Comparison of ENCODE assay signal across 9 cellular contexts in the genomic region with DNA sequence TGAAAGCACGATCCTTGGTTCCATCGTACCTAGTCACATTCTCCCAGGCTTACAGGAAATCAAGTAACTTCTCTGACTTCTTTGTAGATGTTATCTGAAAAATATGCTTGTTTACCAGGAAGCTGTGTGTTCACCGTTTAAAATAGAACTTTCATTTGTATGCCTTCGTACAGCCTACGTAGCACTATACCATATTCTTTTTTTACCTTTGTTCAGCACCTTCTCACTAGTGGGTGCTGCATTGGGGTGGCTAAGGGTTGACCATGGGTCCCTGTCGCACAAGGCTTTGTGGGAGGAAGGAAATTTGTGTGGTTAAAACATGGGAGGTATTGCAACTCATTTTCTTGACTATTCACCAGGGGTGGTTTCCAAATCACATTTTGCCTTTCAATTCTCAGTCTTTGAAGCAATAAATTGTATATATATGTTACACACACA. TPM values are rescaled to one million over a fixed set of nuclear protein-coding genes. Genes with fewer than 3 reads are reported as not detected.
DNase-seq lines count a peak whose midpoint lies in the region; ATAC-seq and TF ChIP-seq lines count a peak whose summit lies in the region.
"Had no signal": no experiment of that assay in that cellular context is flagged by ENCODE, and none has a peak within 500 bp of the region (broad histone marks: within the 10 kb centered on the region; RNA-seq: fewer than 3 reads in every experiment).

No MANE protein-coding gene starts in this region.

- no peaks in the 10 kb centered on the region for H3K36me3 ChIP-seq in colonic mucosa

- H3K27me3 ChIP-seq in colonic mucosa (no peaks in the 10 kb centered on the region), foreskin keratinocyte (no peaks in the 10 kb centered on the region)

- intact Hi-C loops in colonic mucosa (cut with DNase I), result no loop called here

- H3K9me3 ChIP-seq in colonic mucosa, result no peaks in the 10 kb centered on the region

- no peak for TF ChIP-seq CTCF in colonic mucosa (IDR thresholded peaks at IDR 0.05)
- no peak for TF ChIP-seq CTCF in foreskin keratinocyte (conservative IDR thresholded peaks at IDR 0.05)

- H3K9ac ChIP-seq in colonic mucosa (ENCODE audit: low read depth in 2 of 2, low read length in 2 of 2), result no peak overlapping the region

- DNase-seq in activated CD8-positive, alpha-beta memory T cell treated with anti-CD3 and anti-CD28 coated beads, Interleukin-2, amount 50 U/mL, for 4 hours, result peak; percentile 34
- DNase-seq in stimulated activated CD4-positive, alpha-beta T cell treated with anti-CD3 and anti-CD28 coated beads, Interleukin-2, amount 100 ng/mL, for 4 hours (ENCODE audit: low read depth), result peak; percentile 51
- DNase-seq in NCI-H128 (lab: John Stamatoyannopoulos, UW; ENCODE audit: unreplicated experiment) (no peak), colonic mucosa (no peak), NCI-H2227 (lab: John Stamatoyannopoulos, UW; ENCODE audit: unreplicated experiment) (no peak), foreskin keratinocyte (no peak)

- H3K27ac ChIP-seq in colonic mucosa, result no peak overlapping the region
- H3K27ac ChIP-seq in foreskin keratinocyte, result no peak overlapping the region

- ATAC-seq in GM19023 (IDR thresholded peaks at IDR 0.05; ENCODE audit: unreplicated experiment) (peak; percentile 88), HG03060 (IDR thresholded peaks at IDR 0.05; ENCODE audit: low read depth, unreplicated experiment) (peak; percentile 73), foreskin keratinocyte (no peak)

- no peak overlapping the region for H3K4me3 ChIP-seq in colonic mucosa

- H3K4me1 ChIP-seq in colonic mucosa (no peaks in the 10 kb centered on the region), foreskin keratinocyte (no peaks in the 10 kb centered on the region)

RNA-seq across cellular contexts. Expression of gene MALT1, which starts 16.6 kb away (rescaled TPM):
- total RNA-seq in colonic mucosa (10 to 100 TPM; 22.1 to 30.9 TPM), foreskin keratinocyte (28.4 and 31.6 TPM in 2 replicates)
- polyA plus RNA-seq in foreskin keratinocyte, result 11.0 and 13.0 TPM in 2 replicates

RNA-seq across cellular contexts. Expression of gene ALPK2, which starts 59.0 kb away (rescaled TPM):
- total RNA-seq in colonic mucosa (under 1 TPM; 0.15 to 0.29 TPM), foreskin keratinocyte (0.07 and 0.27 TPM in 2 replicates)
- 0.02 TPM in 2 replicates for polyA plus RNA-seq in foreskin keratinocyte
- polyA plus RNA-seq: neural cell had no signal

Comparison
In these comparisons a context has a peak if more than half of its experiments do, and no peak if none do; other contexts are left out.
1. DNase-seq: peak in activated CD8-positive, alpha-beta memory T cell treated with anti-CD3 and anti-CD28 coated beads, Interleukin-2, amount 50 U/mL, for 4 hours (single experiment) and stimulated activated CD4-positive, alpha-beta T cell treated with anti-CD3 and anti-CD28 coated beads, Interleukin-2, amount 100 ng/mL, for 4 hours (single experiment); none in NCI-H128 (single experiment), colonic mucosa (single experiment), NCI-H2227 (single experiment) and foreskin keratinocyte (0 of 2).